28 cellular contexts compared by ENCODE assay signal in the genomic region with DNA sequence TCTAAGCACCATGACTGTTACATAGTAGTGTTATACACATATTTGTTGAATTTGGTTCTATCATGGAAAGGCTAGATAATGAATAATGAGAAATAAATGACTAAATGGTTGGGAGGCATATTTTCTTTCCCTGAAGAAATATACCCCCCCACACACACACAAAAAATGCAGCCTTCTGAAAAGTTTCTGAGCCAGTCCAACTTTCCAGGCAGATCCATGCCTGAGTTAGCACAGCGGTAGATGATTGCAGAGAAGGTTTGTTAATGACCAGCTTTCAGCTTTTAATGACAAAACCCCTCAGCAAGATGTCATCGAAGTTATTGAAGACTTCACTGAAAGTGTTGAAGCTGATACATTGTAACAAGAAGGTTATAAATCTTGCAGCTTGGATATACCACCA.
"Had no signal": no experiment of that assay in that cellular context is flagged by ENCODE, and none has a peak within 500 bp of the region (broad histone marks: within the 10 kb centered on the region; RNA-seq: fewer than 3 reads in every experiment).

No MANE protein-coding gene starts in this region.

- H3K36me3 Mint-ChIP-seq: stimulated activated memory B cell treated with anti-CD40 and anti-IgM and Interleukin-4, amounts not matched to agents 10 μg/mL and 1 μg/mL and 100 μg/mL, for 72 hours; type B pancreatic cell had no signal

- H3K4me1 Mint-ChIP-seq: naive thymus-derived CD4-positive, alpha-beta T cell; nephron progenitor cell; stimulated activated memory B cell treated with anti-CD40 and anti-IgM and Interleukin-4, amounts not matched to agents 10 μg/mL and 1 μg/mL and 100 μg/mL, for 72 hours had no signal

- DNase-seq: dermis blood vessel endothelial cell; effector memory CD4-positive, alpha-beta T cell; erythroblast; esophagus squamous epithelium; foreskin melanocyte; glutamatergic neuron; heart right ventricle; hippocampal formation; islet precursor cell; left lung; mesendoderm; midbrain; naive thymus-derived CD4-positive, alpha-beta T cell; nephron progenitor cell; occipital lobe; ovary; posterior cingulate gyrus; psoas muscle; spleen; stimulated activated CD4-positive, alpha-beta T cell treated with anti-CD3 and anti-CD28 coated beads, Interleukin-4, amount 100 ng/mL, for 4 hours; stimulated activated naive CD8-positive, alpha-beta T cell treated with anti-CD3 and anti-CD28 coated beads, Interleukin-15, Interleukin-2, amounts not matched to agents 100 U/mL and 50 U/mL, for 24 hours; substantia nigra; testis; tibial artery had no signal

- ATAC-seq: heart right ventricle; left lung; naive thymus-derived CD4-positive, alpha-beta T cell; psoas muscle; stimulated activated memory B cell treated with anti-CD40 and anti-IgM and Interleukin-4, amounts not matched to agents 10 μg/mL and 1 μg/mL and 100 μg/mL, for 72 hours; stimulated activated naive CD8-positive, alpha-beta T cell treated with anti-CD3 and anti-CD28 coated beads, Interleukin-15, Interleukin-2, amounts not matched to agents 100 U/mL and 50 U/mL, for 24 hours had no signal

- H3K27me3 Mint-ChIP-seq: stimulated activated memory B cell treated with anti-CD40 and anti-IgM and Interleukin-4, amounts not matched to agents 10 μg/mL and 1 μg/mL and 100 μg/mL, for 72 hours; type B pancreatic cell had no signal

- H3K4me1 ChIP-seq: esophagus squamous epithelium, heart right ventricle, left lung, psoas muscle, spleen, testis, tibial artery had no signal

- H3K4me3 ChIP-seq: coronary artery, esophagus squamous epithelium, heart right ventricle, left lung, ovary, psoas muscle, skin epidermis, spleen, testis, tibial artery had no signal

- H3K9me3 ChIP-seq: esophagus squamous epithelium, ovary, psoas muscle, testis, tibial artery had no signal

- H3K27me3 ChIP-seq: esophagus squamous epithelium, heart right ventricle, left lung, ovary, spleen, testis, tibial artery had no signal

- H3K4me3 Mint-ChIP-seq: naive thymus-derived CD4-positive, alpha-beta T cell; nephron progenitor cell; stimulated activated memory B cell treated with anti-CD40 and anti-IgM and Interleukin-4, amounts not matched to agents 10 μg/mL and 1 μg/mL and 100 μg/mL, for 72 hours; type B pancreatic cell had no signal

- H3K27ac ChIP-seq: coronary artery, esophagus squamous epithelium, heart right ventricle, left lung, ovary, psoas muscle, skin epidermis, spleen, testis, tibial artery had no signal

- H3K9me3 Mint-ChIP-seq: nephron progenitor cell; stimulated activated memory B cell treated with anti-CD40 and anti-IgM and Interleukin-4, amounts not matched to agents 10 μg/mL and 1 μg/mL and 100 μg/mL, for 72 hours; type B pancreatic cell had no signal

- H3K36me3 ChIP-seq: esophagus squamous epithelium, heart right ventricle, left lung, ovary, spleen, tibial artery had no signal

- H3K27ac Mint-ChIP-seq: naive thymus-derived CD4-positive, alpha-beta T cell; stimulated activated memory B cell treated with anti-CD40 and anti-IgM and Interleukin-4, amounts not matched to agents 10 μg/mL and 1 μg/mL and 100 μg/mL, for 72 hours; type B pancreatic cell had no signal
